Comparison of ENCODE assay signal across 20 cellular contexts in genomic region chrX:41121766-41122165, GRCh38. TPM values are rescaled to one million over a fixed set of nuclear protein-coding genes. Genes with fewer than 3 reads are reported as not detected.
DNase-seq lines count a peak whose midpoint lies in the region; ATAC-seq and TF ChIP-seq lines count a peak whose summit lies in the region.
"Had no signal": no experiment of that assay in that cellular context is flagged by ENCODE, and none has a peak within 500 bp of the region (broad histone marks: within the 10 kb centered on the region; RNA-seq: fewer than 3 reads in every experiment).

No MANE protein-coding gene starts in this region.

- H3K27ac Mint-ChIP-seq in stimulated activated naive CD8-positive, alpha-beta T cell treated with anti-CD3 and anti-CD28 coated beads, Interleukin-15, Interleukin-2, amounts not matched to agents 100 ng/mL and 50 ng/mL, for 24 hours = peak overlapping the region; percentile 59
- H3K27ac Mint-ChIP-seq in WTC11 (peak overlapping the region; percentile 84), memory B cell (peak overlapping the region; percentile 8)

- no peak for DNase-seq in stimulated activated naive CD8-positive, alpha-beta T cell treated with anti-CD3 and anti-CD28 coated beads, Interleukin-15, Interleukin-2, amounts not matched to agents 100 U/mL and 50 U/mL, for 24 hours
- no peak for DNase-seq in WTC11 (ENCODE audit: low spot score)
- DNase-seq in memory B cell (ENCODE audit: low spot score in 2 of 2) = no peak
- no peak for DNase-seq in DMS114 treated with DMSO at 0.1 percent for 48 hours (lab: John Stamatoyannopoulos, UW; ENCODE audit: unreplicated experiment)
- no peak for DNase-seq in NCI-H2081 (lab: John Stamatoyannopoulos, UW)
- DNase-seq in NCI-H1436 (lab: John Stamatoyannopoulos, UW) = no peak
- DNase-seq: activated CD4-positive, alpha-beta T cell treated with anti-CD3 and anti-CD28 coated beads, Interleukin-2, amount 10 ng/mL, durations not matched to agents 7 days and 5 days; GM23248; left ventricle myocardium inferior; NCI-H1436 treated with DMSO at 0.1 percent for 48 hours; NCI-H226; nucleus accumbens; stimulated activated CD4-positive, alpha-beta T cell treated with anti-CD3 and anti-CD28 coated beads, Interleukin-2, amount 100 ng/mL, for 48 hours; substantia nigra; T-helper 9 cell; trophoblast cell had no signal

- TF ChIP-seq CTCF in WTC11 (IDR thresholded peaks at IDR 0.05) = no peak

- H3K4me1 Mint-ChIP-seq in stimulated activated naive CD8-positive, alpha-beta T cell treated with anti-CD3 and anti-CD28 coated beads, Interleukin-15, Interleukin-2, amounts not matched to agents 100 ng/mL and 50 ng/mL, for 24 hours (ENCODE audit: low read depth) = peaks cover 79% of the 10 kb centered on the region
- peaks cover 55% of the 10 kb centered on the region for H3K4me1 Mint-ChIP-seq in WTC11
- peaks cover 33% of the 10 kb centered on the region for H3K4me1 Mint-ChIP-seq in memory B cell

- H3K4me3 Mint-ChIP-seq in stimulated activated naive CD8-positive, alpha-beta T cell treated with anti-CD3 and anti-CD28 coated beads, Interleukin-15, Interleukin-2, amounts not matched to agents 100 ng/mL and 50 ng/mL, for 24 hours = no peak overlapping the region
- H3K4me3 Mint-ChIP-seq in WTC11 (no peak overlapping the region), memory B cell (no peak overlapping the region)
- H3K4me3 Mint-ChIP-seq: activated CD4-positive, alpha-beta T cell treated with anti-CD3 and anti-CD28 coated beads, Interleukin-2, amount 10 ng/mL, durations not matched to agents 7 days and 5 days had no signal

- H3K27me3 Mint-ChIP-seq in stimulated activated naive CD8-positive, alpha-beta T cell treated with anti-CD3 and anti-CD28 coated beads, Interleukin-15, Interleukin-2, amounts not matched to agents 100 ng/mL and 50 ng/mL, for 24 hours = no peaks in the 10 kb centered on the region
- H3K27me3 Mint-ChIP-seq in WTC11 (ENCODE audit: low read depth) = no peaks in the 10 kb centered on the region
- H3K27me3 Mint-ChIP-seq in memory B cell = no peaks in the 10 kb centered on the region
- H3K27me3 Mint-ChIP-seq: activated CD4-positive, alpha-beta T cell treated with anti-CD3 and anti-CD28 coated beads, Interleukin-2, amount 10 ng/mL, durations not matched to agents 7 days and 5 days; central memory CD8-positive, alpha-beta T cell had no signal

- no peak for ATAC-seq in stimulated activated naive CD8-positive, alpha-beta T cell treated with anti-CD3 and anti-CD28 coated beads, Interleukin-15, Interleukin-2, amounts not matched to agents 100 U/mL and 50 U/mL, for 24 hours
- no peak for ATAC-seq in WTC11
- no peak for ATAC-seq in memory B cell (ENCODE audit: low read depth)
- ATAC-seq: esophagus mucosa, sciatic nerve had no signal

- POLR2A ChIA-PET in WTC11 (lab: Charles Lee) = no interaction called here

- no peaks in the 10 kb centered on the region for H3K9me3 Mint-ChIP-seq in stimulated activated naive CD8-positive, alpha-beta T cell treated with anti-CD3 and anti-CD28 coated beads, Interleukin-15, Interleukin-2, amounts not matched to agents 100 ng/mL and 50 ng/mL, for 24 hours
- no peaks in the 10 kb centered on the region for H3K9me3 Mint-ChIP-seq in WTC11
- no peaks in the 10 kb centered on the region for H3K9me3 Mint-ChIP-seq in memory B cell
- H3K9me3 Mint-ChIP-seq: activated CD4-positive, alpha-beta T cell treated with anti-CD3 and anti-CD28 coated beads, Interleukin-2, amount 10 ng/mL, durations not matched to agents 7 days and 5 days; central memory CD8-positive, alpha-beta T cell had no signal

- peaks cover 16% of the 10 kb centered on the region for H3K36me3 Mint-ChIP-seq in stimulated activated naive CD8-positive, alpha-beta T cell treated with anti-CD3 and anti-CD28 coated beads, Interleukin-15, Interleukin-2, amounts not matched to agents 100 ng/mL and 50 ng/mL, for 24 hours (ENCODE audit: low read depth)
- H3K36me3 Mint-ChIP-seq in WTC11 (peaks cover 21% of the 10 kb centered on the region), memory B cell (peaks cover 2% of the 10 kb centered on the region)

- CTCF ChIA-PET in WTC11 (lab: Charles Lee) = no interaction called here

TF ChIP-seq in WTC11, 78 proteins besides CTCF, POLR2A, EP300 and RAD21:
- TF ChIP-seq ZNF121 (CRISPR knock-in tag; IDR thresholded peaks at IDR 0.05) = no peak
- TF ChIP-seq NR2C2 (CRISPR knock-in tag; IDR thresholded peaks at IDR 0.05) = no peak
- no peak for TF ChIP-seq ZNF416 (CRISPR knock-in tag; IDR thresholded peaks at IDR 0.05)
- no peak for TF ChIP-seq SMAD4 (CRISPR knock-in tag; IDR thresholded peaks at IDR 0.05)
- no peak for TF ChIP-seq HMGA2 (CRISPR knock-in tag; IDR thresholded peaks at IDR 0.05)
- no peak for TF ChIP-seq TP53 (CRISPR knock-in tag; IDR thresholded peaks at IDR 0.05)
- TF ChIP-seq ZNF138 (CRISPR knock-in tag; conservative IDR thresholded peaks at IDR 0.05) = no peak
- TF ChIP-seq GABPB1 (CRISPR knock-in tag; IDR thresholded peaks at IDR 0.05) = no peak
- TF ChIP-seq FOXK1 (CRISPR knock-in tag; IDR thresholded peaks at IDR 0.05) = no peak
- no peak for TF ChIP-seq AR (CRISPR knock-in tag; IDR thresholded peaks at IDR 0.05)

RNA-seq across cellular contexts. Expression of gene USP9X, which starts 36.5 kb away (rescaled TPM):
- total RNA-seq in WTC11 (2021) = 163 to 177 TPM (median 175 TPM) in 3 replicates

Comparison
In these comparisons a context has a peak if more than half of its experiments do, and no peak if none do; other contexts are left out.
1. H3K27ac Mint-ChIP-seq: peak in every context shown above with its lines; median percentile 84 in WTC11; 59 in stimulated activated naive CD8-positive, alpha-beta T cell treated with anti-CD3 and anti-CD28 coated beads, Interleukin-15, Interleukin-2, amounts not matched to agents 100 ng/mL and 50 ng/mL, for 24 hours; 8 in memory B cell.